8 cellular contexts compared by ENCODE assay signal in genomic region chr17:58352843-58353719, GRCh38. TPM values are rescaled to one million over a fixed set of nuclear protein-coding genes. Genes with fewer than 3 reads are reported as not detected.
DNase-seq lines count a peak whose midpoint lies in the region; ATAC-seq and TF ChIP-seq lines count a peak whose summit lies in the region.

No MANE protein-coding gene starts in this region.

- H3K9me3 ChIP-seq in ascending aorta (no peaks in the 10 kb centered on the region), hepatocyte (ENCODE audit: low read depth) (no peaks in the 10 kb centered on the region)

- intact Hi-C loops in ascending aorta (cut with DNase I), result loop anchor here (1.0 to 10.0 kb wide), 6 partner anchors 29 to 752 kb away; partner anchors contain the start of genes MKS1, MRPS23, RNF43 and TRIM37
- intact Hi-C loops in sciatic nerve (cut with DNase I), result no loop called here

- 20% methylated on average over 17 of the region's 17 CpGs for WGBS in hepatocyte (ENCODE audit: low lambda C conversion rate, missing lambda C conversion rate)

- no peak for TF ChIP-seq CTCF in ascending aorta (IDR thresholded peaks at IDR 0.05)
- TF ChIP-seq CTCF in hepatocyte (IDR thresholded peaks at IDR 0.05; ENCODE audit: poor library complexity), result no peak

- H3K9me2 ChIP-seq in hepatocyte (replicated peaks; ENCODE audit: insufficient read depth), result no peaks in the 10 kb centered on the region

- H3K4me1 ChIP-seq in ascending aorta, result peaks cover 2 to 3% of the 10 kb centered on the region in 2 donors
- peaks cover 11% of the 10 kb centered on the region for H3K4me1 ChIP-seq in hepatocyte (ENCODE audit: insufficient read depth)

- H3K27ac ChIP-seq in ascending aorta, result peak overlapping the region; percentile 84 to 93
- peak overlapping the region; percentile 93 for H3K27ac ChIP-seq in hepatocyte

- peak; percentile 27 for ATAC-seq in sciatic nerve

- DNase-seq in SHP77 (lab: John Stamatoyannopoulos, UW), result peak; percentile 32 to 36
- no peak for DNase-seq in SHP77 treated with DMSO at 0.1 percent for 48 hours (lab: John Stamatoyannopoulos, UW)
- peak; percentile 19 to 33 for DNase-seq in NCI-H526 (lab: John Stamatoyannopoulos, UW)
- DNase-seq in ascending aorta (ENCODE audit: low spot score in 2 of 2), result no peak
- peak; percentile 57 for DNase-seq in hepatocyte (ENCODE audit: low spot score)
- DNase-seq in sciatic nerve (ENCODE audit: low spot score), result no peak
- DNase-seq in stimulated activated CD4-positive, alpha-beta T cell treated with anti-CD3 and anti-CD28 coated beads, Interleukin-4, amount 100 ng/mL, for 1 hour, result no peak
- DNase-seq in NCI-H524 (lab: John Stamatoyannopoulos, UW), result no peak

- H3K4me2 ChIP-seq in hepatocyte, result peak overlapping the region; percentile 90

- H3K27me3 ChIP-seq in ascending aorta (no peaks in the 10 kb centered on the region), hepatocyte (no peaks in the 10 kb centered on the region)

- H2AFZ ChIP-seq in hepatocyte, result peak overlapping the region; percentile 58

- no peaks in the 10 kb centered on the region for H4K20me1 ChIP-seq in hepatocyte (ENCODE audit: insufficient read depth, poor library complexity, severe bottlenecking)

- peaks cover 26% of the 10 kb centered on the region for H3K79me2 ChIP-seq in hepatocyte

- H3K4me3 ChIP-seq in ascending aorta (peak overlapping the region; percentile 74 to 81), hepatocyte (peak overlapping the region; percentile 59)

- H3K36me3 ChIP-seq in ascending aorta (peaks cover 23 to 26% of the 10 kb centered on the region in 2 donors), hepatocyte (replicated peaks; ENCODE audit: insufficient read depth, low read depth) (no peaks in the 10 kb centered on the region)

RNA-seq across cellular contexts. Expression of gene SUPT4H1, which starts 1.1 kb away (rescaled TPM):
- total RNA-seq in ascending aorta (18.0 TPM), hepatocyte (54.5 and 62.1 TPM in 2 replicates), sciatic nerve (62.2 TPM)
- polyA plus RNA-seq in hepatocyte, result 91.3 and 108 TPM in 2 replicates

RNA-seq across cellular contexts. Expression of gene TSPOAP1, which starts 24.5 kb away (rescaled TPM):
- total RNA-seq in ascending aorta (22.4 TPM), hepatocyte (10.0 and 15.4 TPM in 2 replicates), sciatic nerve (17.8 TPM)
- 17.8 and 19.0 TPM in 2 replicates for polyA plus RNA-seq in hepatocyte

Comparison
In these comparisons a context has a peak if more than half of its experiments do, and no peak if none do; other contexts are left out.
1. DNase-seq: peak in SHP77 (2 of 2), NCI-H526 (2 of 2) and hepatocyte (single experiment); none in SHP77 treated with DMSO at 0.1 percent for 48 hours (single experiment), ascending aorta (0 of 2), sciatic nerve (single experiment), stimulated activated CD4-positive, alpha-beta T cell treated with anti-CD3 and anti-CD28 coated beads, Interleukin-4, amount 100 ng/mL, for 1 hour (single experiment) and NCI-H524 (0 of 2).